In the genomic region with DNA sequence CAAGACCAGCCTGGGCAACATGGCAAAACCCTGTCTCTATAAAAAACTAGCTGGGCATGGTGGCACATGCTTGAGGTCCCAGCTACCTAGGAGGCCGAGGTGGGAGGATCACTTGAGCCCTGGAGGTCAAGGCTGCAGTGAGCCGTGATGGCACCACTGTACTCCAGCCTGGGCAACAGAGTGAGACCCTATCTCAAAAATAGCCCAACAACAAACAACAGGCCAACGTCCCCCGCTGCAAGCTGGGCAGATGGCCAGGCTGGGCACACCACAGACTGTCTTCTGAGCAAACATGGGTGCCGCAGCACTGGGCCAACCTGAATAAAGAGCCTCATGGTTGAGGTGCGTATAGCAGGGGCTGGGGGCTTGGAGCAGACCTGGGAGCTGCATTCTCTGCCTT, we compare ENCODE assay signal across 27 cellular contexts. TPM values are rescaled to one million over a fixed set of nuclear protein-coding genes. Genes with fewer than 3 reads are reported as not detected.
A peak's percentile ranks its signal among the peaks of the same experiment; 100 is the strongest.
DNase-seq lines count a peak whose midpoint lies in the region; ATAC-seq, FAIRE-seq and TF ChIP-seq lines count a peak whose summit lies in the region.
"Had no signal": no experiment of that assay in that cellular context is flagged by ENCODE, and none has a peak within 500 bp of the region (broad histone marks: within the 10 kb centered on the region; RNA-seq: fewer than 3 reads in every experiment).

No MANE protein-coding gene starts in this region.

- no peaks in the 10 kb centered on the region for H3K27me3 ChIP-seq in breast epithelium
- no peaks in the 10 kb centered on the region for H3K27me3 ChIP-seq in mammary epithelial cell (ENCODE audit: insufficient read depth, low read length)
- no peaks in the 10 kb centered on the region for H3K27me3 ChIP-seq in astrocyte (ENCODE audit: insufficient read depth, low read length)
- no peaks in the 10 kb centered on the region for H3K27me3 ChIP-seq in smooth muscle cell (ENCODE audit: low read depth)
- H3K27me3 ChIP-seq: ascending aorta, foreskin keratinocyte, upper lobe of right lung had no signal

- H3K27me3 Mint-ChIP-seq in astrocyte (ENCODE audit: low read depth, unreplicated experiment) = no peaks in the 10 kb centered on the region
- H3K27me3 Mint-ChIP-seq: activated CD4-positive, alpha-beta memory T cell treated with anti-CD3 and anti-CD28 coated beads, Interleukin-2, amount 10 ng/mL, durations not matched to agents 7 days and 5 days; activated naive CD8-positive, alpha-beta T cell; progenitor cell of endocrine pancreas had no signal

- dilution Hi-C loops in mammary epithelial cell (cut with HindIII; ENCODE audit: low sequenced_read_pairs) = no loop called here

- no peaks in the 10 kb centered on the region for H3K9me3 ChIP-seq in breast epithelium
- H3K9me3 ChIP-seq in mammary epithelial cell (replicated peaks; ENCODE audit: insufficient read depth, low read length) = no peaks in the 10 kb centered on the region
- H3K9me3 ChIP-seq in astrocyte (ENCODE audit: insufficient read depth, low read depth, low read length) = no peaks in the 10 kb centered on the region
- no peaks in the 10 kb centered on the region for H3K9me3 ChIP-seq in kidney (ENCODE audit: control insufficient read depth in 1 of 2, low read length in 2 of 2)
- H3K9me3 ChIP-seq in smooth muscle cell (replicated peaks; ENCODE audit: low read depth) = no peaks in the 10 kb centered on the region
- H3K9me3 ChIP-seq: ascending aorta, left ventricle myocardium inferior, upper lobe of right lung had no signal

- peaks cover 80% of the 10 kb centered on the region for H3K79me2 ChIP-seq in mammary epithelial cell (ENCODE audit: insufficient read depth, low read length)
- H3K79me2 ChIP-seq in astrocyte (ENCODE audit: insufficient read depth, low read length) = peaks cover 87% of the 10 kb centered on the region
- H3K79me2 ChIP-seq in smooth muscle cell (ENCODE audit: low read depth) = peaks cover 67% of the 10 kb centered on the region

- peak overlapping the region; percentile 99 for H3K27ac Mint-ChIP-seq in astrocyte (ENCODE audit: unreplicated experiment)
- H3K27ac Mint-ChIP-seq: activated CD4-positive, alpha-beta memory T cell treated with anti-CD3 and anti-CD28 coated beads, Interleukin-2, amount 10 ng/mL, durations not matched to agents 7 days and 5 days; activated naive CD8-positive, alpha-beta T cell; immature natural killer cell; T-cell had no signal

- DNase-seq in breast epithelium (ENCODE audit: low spot score in 2 of 2) = no peak
- no peak for DNase-seq in mammary epithelial cell
- no peak for DNase-seq in astrocyte (ENCODE audit: low read depth)
- DNase-seq in kidney = peak; percentile 39
- DNase-seq in smooth muscle cell (lab: John Stamatoyannopoulos, UW; ENCODE audit: unreplicated experiment) = no peak
- no peak for DNase-seq in GM03348 (ENCODE audit: low spot score)
- no peak for DNase-seq in CD1c-positive myeloid dendritic cell (ENCODE audit: extremely low spot score)
- DNase-seq: activated CD4-positive, alpha-beta memory T cell treated with anti-CD3 and anti-CD28 coated beads, Interleukin-2, amount 10 ng/mL, durations not matched to agents 7 days and 5 days; activated CD4-positive, CD25-positive, alpha-beta regulatory T cell treated with anti-CD3 and anti-CD28 coated beads, Interleukin-2, amount 50 U/mL, for 72 hours; DMS53; erythroblast; foreskin keratinocyte; HCEC 1CT; immature natural killer cell; left ventricle myocardium inferior; NCI-H1105 treated with DMSO at 0.1 percent for 48 hours; NCI-H2029 treated with DMSO at 0.1 percent for 48 hours; PC-9; SIG-M5; stimulated activated CD4-positive, alpha-beta T cell treated with anti-CD3 and anti-CD28 coated beads, Interleukin-1b, Interleukin-23, amount 100 ng/mL, for 48 hours; T-cell; upper lobe of right lung had no signal

- BruUV-seq in mammary epithelial cell (replicated peaks; lab: Mats Ljungman, UMichigan) = no TSS peak

- intact Hi-C loops in breast epithelium (cut with DNase I; ENCODE audit: low total_unique reads) (no loop called here), mammary epithelial cell (cut with micrococcal nuclease) (no loop called here), kidney (cut with DNase I) (no loop called here)

- H3K9ac ChIP-seq in mammary epithelial cell (ENCODE audit: insufficient read depth, low read length) (no peak overlapping the region), astrocyte (ENCODE audit: low read length) (peak overlapping the region; percentile 88), kidney (ENCODE audit: low read length in 2 of 2) (no peak overlapping the region), smooth muscle cell (ENCODE audit: low read depth) (peak overlapping the region; percentile 97)

- peaks cover 16 to 28% of the 10 kb centered on the region in 2 donors for H3K4me1 ChIP-seq in breast epithelium
- H3K4me1 ChIP-seq in mammary epithelial cell (ENCODE audit: insufficient read depth, low read length) = peaks cover 67% of the 10 kb centered on the region
- H3K4me1 ChIP-seq in astrocyte (ENCODE audit: insufficient read depth, low read length) = peaks cover 93% of the 10 kb centered on the region
- peaks cover 0 to 18% of the 10 kb centered on the region in 2 donors for H3K4me1 ChIP-seq in kidney (ENCODE audit: control insufficient read depth in 1 of 2, insufficient read depth in 1 of 2, low read depth in 1 of 2, low read length in 2 of 2)
- H3K4me1 ChIP-seq in smooth muscle cell (ENCODE audit: low read depth) = peaks cover 61% of the 10 kb centered on the region

- H4K20me1 ChIP-seq in mammary epithelial cell (ENCODE audit: insufficient read depth, low read length) (no peaks in the 10 kb centered on the region), astrocyte (ENCODE audit: insufficient read depth, low read length) (peaks cover 2% of the 10 kb centered on the region), smooth muscle cell (ENCODE audit: low read depth) (peaks cover 10% of the 10 kb centered on the region)

- H3K4me2 ChIP-seq in mammary epithelial cell (ENCODE audit: insufficient read depth, low read depth, low read length) = no peak overlapping the region
- peak overlapping the region; percentile 69 for H3K4me2 ChIP-seq in astrocyte (ENCODE audit: low read length)
- peak overlapping the region; percentile 85 for H3K4me2 ChIP-seq in smooth muscle cell
- H3K4me2 ChIP-seq: PC-9 had no signal

- H3K4me3 Mint-ChIP-seq in astrocyte (ENCODE audit: unreplicated experiment) = no peak overlapping the region
- H3K4me3 Mint-ChIP-seq: activated CD4-positive, alpha-beta memory T cell treated with anti-CD3 and anti-CD28 coated beads, Interleukin-2, amount 10 ng/mL, durations not matched to agents 7 days and 5 days; activated naive CD8-positive, alpha-beta T cell; immature natural killer cell; T-cell had no signal

- no peaks in the 10 kb centered on the region for H3K9me3 Mint-ChIP-seq in astrocyte (ENCODE audit: unreplicated experiment)
- H3K9me3 Mint-ChIP-seq: activated CD4-positive, alpha-beta memory T cell treated with anti-CD3 and anti-CD28 coated beads, Interleukin-2, amount 10 ng/mL, durations not matched to agents 7 days and 5 days; immature natural killer cell; T-cell had no signal

- WGBS in mammary epithelial cell (ENCODE audit: low coverage, missing lambda C conversion rate) = 71% methylated on average over 6 of the region's 6 CpGs
- 81% methylated on average over 6 of the region's 6 CpGs for WGBS in smooth muscle cell (ENCODE audit: low lambda C conversion rate)

- H3K27ac ChIP-seq in breast epithelium (peak overlapping the region; percentile 18 to 72), mammary epithelial cell (ENCODE audit: insufficient read depth, low read depth, low read length) (no peak overlapping the region), astrocyte (ENCODE audit: low read depth, low read length) (peak overlapping the region; percentile 100), kidney (ENCODE audit: low read depth in 2 of 2, low read length in 2 of 2) (no peak overlapping the region), smooth muscle cell (ENCODE audit: low read depth) (peak overlapping the region; percentile 100)
- H3K27ac ChIP-seq: ascending aorta, foreskin keratinocyte, left ventricle myocardium inferior, PC-9, upper lobe of right lung had no signal

- no peak for TF ChIP-seq POLR2A in breast epithelium (IDR thresholded peaks at IDR 0.05)

- H3K36me3 ChIP-seq in breast epithelium (no peaks in the 10 kb centered on the region), mammary epithelial cell (ENCODE audit: insufficient read depth, low read length) (no peaks in the 10 kb centered on the region), astrocyte (ENCODE audit: insufficient read depth, low read length) (no peaks in the 10 kb centered on the region), kidney (ENCODE audit: control insufficient read depth in 1 of 2, insufficient read depth in 2 of 2, low read length in 2 of 2) (no peaks in the 10 kb centered on the region), smooth muscle cell (ENCODE audit: low read depth) (no peaks in the 10 kb centered on the region)
- H3K36me3 ChIP-seq: ascending aorta, left ventricle myocardium inferior, upper lobe of right lung had no signal

- FAIRE-seq in astrocyte (lab: Jason Lieb, UNC) (no peak), kidney (lab: Jason Lieb, UNC) (no peak)
- FAIRE-seq: GM12878 had no signal

- no peak for ATAC-seq in HG03439 (IDR thresholded peaks at IDR 0.05; ENCODE audit: unreplicated experiment)
- ATAC-seq: foreskin keratinocyte, GM12878, T-cell, upper lobe of right lung had no signal

- in situ Hi-C loops in mammary epithelial cell (cut with MboI; ENCODE audit: low sequenced_read_pairs in 2 of 2) = loop anchor here in 1 of 2 donors (5.0 kb wide), 1 partner anchor 47 kb away; the partner anchor contains the start of gene PTK7

- H2AFZ ChIP-seq in mammary epithelial cell (ENCODE audit: low read depth, low read length) (no peak overlapping the region), astrocyte (ENCODE audit: low read depth, low read length) (no peak overlapping the region), smooth muscle cell (ENCODE audit: low read depth) (no peak overlapping the region)
- H2AFZ ChIP-seq: PC-9 had no signal

- TF ChIP-seq CTCF in breast epithelium (IDR thresholded peaks at IDR 0.05) (no peak), mammary epithelial cell (conservative IDR thresholded peaks at IDR 0.05 in 1 of 2, IDR thresholded peaks at IDR 0.05 in 1 of 2; ENCODE audit: extremely low read depth in 1 of 2, insufficient read depth in 1 of 2, low read depth in 1 of 2, low read length in 2 of 2) (no peak), astrocyte (IDR thresholded peaks at IDR 0.05; ENCODE audit: insufficient read depth, low read depth, low read length) (no peak), kidney (IDR thresholded peaks at IDR 0.05; ENCODE audit: borderline replicate concordance, extremely low read depth, insufficient read depth) (no peak), smooth muscle cell (IDR thresholded peaks at IDR 0.05; ENCODE audit: borderline replicate concordance, insufficient read depth, poor library complexity, severe bottlenecking) (no peak)

- peaks cover 66% of the 10 kb centered on the region for H3F3A ChIP-seq in smooth muscle cell (ENCODE audit: low read depth)

- peaks cover 10% of the 10 kb centered on the region for H3K36me3 Mint-ChIP-seq in astrocyte (ENCODE audit: low read depth, unreplicated experiment)
- H3K36me3 Mint-ChIP-seq: activated naive CD8-positive, alpha-beta T cell; immature natural killer cell; T-cell had no signal

- H3K4me3 ChIP-seq in breast epithelium = no peak overlapping the region
- H3K4me3 ChIP-seq in mammary epithelial cell (replicated peaks in 1 of 3; ENCODE audit: insufficient read depth in 1 of 3, low read depth in 2 of 3, low read length in 3 of 3) = no peak overlapping the region
- no peak overlapping the region for H3K4me3 ChIP-seq in astrocyte (ENCODE audit: insufficient read depth, low read depth, low read length)
- H3K4me3 ChIP-seq in kidney (ENCODE audit: low read length in 2 of 2) = no peak overlapping the region
- H3K4me3 ChIP-seq in smooth muscle cell = no peak overlapping the region
- H3K4me3 ChIP-seq: ascending aorta, GM12878, left ventricle myocardium inferior, PC-9, upper lobe of right lung had no signal

- peaks cover 83% of the 10 kb centered on the region for H3K4me1 Mint-ChIP-seq in astrocyte (ENCODE audit: low read depth, unreplicated experiment)
- H3K4me1 Mint-ChIP-seq: activated CD4-positive, alpha-beta memory T cell treated with anti-CD3 and anti-CD28 coated beads, Interleukin-2, amount 10 ng/mL, durations not matched to agents 7 days and 5 days; immature natural killer cell; T-cell had no signal

- CTCF ChIA-PET in mammary epithelial cell (lab: Charles Lee; ENCODE audit: low non-redundant PET) = no interaction called here

RNA-seq across cellular contexts. Expression of gene SRF, which starts 46.6 kb away (rescaled TPM):
- total RNA-seq in breast epithelium (10 to 100 TPM; 18.1 to 32.1 (median 28.5) TPM), mammary epithelial cell (10 to 100 TPM; 35.7 to 41.2 TPM), astrocyte (53.5 and 54.9 TPM in 2 replicates), kidney (30.6 TPM), smooth muscle cell (20.6 and 22.9 TPM in 2 replicates)
- polyA plus RNA-seq in mammary epithelial cell (33.0 TPM), kidney (ENCODE audit: insufficient read depth, low read depth, low replicate concordance) (13.8 TPM), smooth muscle cell (6.8 and 9.3 TPM in 2 replicates)
- polyA minus RNA-seq in mammary epithelial cell = 41.3 TPM

RNA-seq across cellular contexts. Expression of gene PTK7, which starts 48.4 kb away (rescaled TPM):
- 10 to 100 TPM in 2 of 3 donors, 1 to 10 TPM in 1; 7.0 to 57.1 (median 52.1) TPM for total RNA-seq in breast epithelium
- 100 to 1,000 TPM; 141 to 277 TPM for total RNA-seq in mammary epithelial cell
- polyA plus RNA-seq in mammary epithelial cell = 124 TPM
- 118 TPM for polyA minus RNA-seq in mammary epithelial cell
- total RNA-seq in astrocyte = 506 and 728 TPM in 2 replicates
- 55.2 TPM for total RNA-seq in kidney
- polyA plus RNA-seq in kidney (ENCODE audit: insufficient read depth, low read depth, low replicate concordance) = 26.0 TPM
- total RNA-seq in smooth muscle cell = 376 and 417 TPM in 2 replicates
- polyA plus RNA-seq in smooth muscle cell = 596 and 598 TPM in 2 replicates

RNA-seq across cellular contexts. Expression of gene CUL9, which starts 57.5 kb away (rescaled TPM):
- 10 to 100 TPM; 25.1 to 47.5 (median 43.3) TPM for total RNA-seq in breast epithelium
- 10 to 100 TPM; 25.0 to 48.2 TPM for total RNA-seq in mammary epithelial cell
- 24.9 TPM for polyA plus RNA-seq in mammary epithelial cell
- polyA minus RNA-seq in mammary epithelial cell = 34.5 TPM
- total RNA-seq in astrocyte = 11.1 TPM in 2 replicates
- total RNA-seq in kidney = 47.3 TPM
- 34.7 TPM for polyA plus RNA-seq in kidney (ENCODE audit: insufficient read depth, low read depth, low replicate concordance)
- total RNA-seq in smooth muscle cell = 18.8 and 22.3 TPM in 2 replicates
- polyA plus RNA-seq in smooth muscle cell = 13.9 and 37.1 TPM in 2 replicates

Comparison
In these comparisons a context has a peak if more than half of its experiments do, and no peak if none do; other contexts are left out.
1. H3K27ac ChIP-seq: peak in breast epithelium (2 of 2), astrocyte (single experiment) and smooth muscle cell (single experiment); none in mammary epithelial cell (single experiment) and kidney (0 of 2).
2. H3K9ac ChIP-seq: peak in astrocyte (single experiment) and smooth muscle cell (single experiment); none in mammary epithelial cell (single experiment) and kidney (0 of 2).